In the genomic region with DNA sequence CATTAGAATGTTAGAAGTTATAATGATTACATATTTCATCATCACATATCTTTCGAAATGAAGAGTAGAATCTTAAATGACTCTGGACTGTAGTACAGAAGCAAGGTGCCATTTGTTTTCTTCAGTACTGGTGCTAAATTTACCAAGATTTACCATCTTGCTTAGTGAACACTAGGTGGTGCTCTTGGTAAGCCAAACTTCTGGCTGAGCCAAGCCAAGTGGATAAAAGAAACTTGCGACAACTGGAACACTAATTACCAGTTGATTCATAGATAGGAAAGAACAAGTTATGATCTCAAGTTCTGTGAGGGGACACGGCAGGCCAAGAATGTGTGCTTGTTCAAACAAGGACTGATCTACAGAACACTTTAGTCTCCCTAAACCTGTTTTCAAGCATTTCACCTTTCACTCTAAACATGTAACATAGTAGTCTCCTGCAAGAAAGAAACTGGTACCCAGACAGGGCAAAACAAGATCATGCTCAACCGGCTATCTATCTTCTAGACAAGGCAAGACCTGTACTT, we compare ENCODE assay signal across 8 cellular contexts. TPM values are rescaled to one million over a fixed set of nuclear protein-coding genes. Genes with fewer than 3 reads are reported as not detected.
DNase-seq lines count a peak whose midpoint lies in the region; ATAC-seq and TF ChIP-seq lines count a peak whose summit lies in the region.

No MANE protein-coding gene starts in this region.

- DNase-seq in Daoy (ENCODE audit: low read depth) (peak; percentile 65), NCI-H460 (ENCODE audit: extremely low read depth, low read depth) (peak; percentile 67), foreskin fibroblast (peak; percentile 62 to 82), non-pigmented ciliary epithelial cell (ENCODE audit: low read depth) (peak; percentile 23)
- peak; percentile 33 for DNase-seq in activated CD4-positive, alpha-beta memory T cell treated with anti-CD3 and anti-CD28 coated beads, Interleukin-2, amount 10 ng/mL, durations not matched to agents 7 days and 5 days
- no peak for DNase-seq in effector CD8-positive, alpha-beta T cell (lab: John Stamatoyannopoulos, UW)

- CTCF ChIA-PET in activated CD4-positive, alpha-beta memory T cell treated with anti-CD3 and anti-CD28 coated beads, Interleukin-2, amount 10 ng/mL, durations not matched to agents 7 days and 5 days (lab: Charles Lee), result interaction anchor here (0.8 to 3.2 kb wide), 20 partner anchors 10 to 535 kb away, joined by 3 to 37 read pairs (median 4); partner anchors contain the start of genes EXOC8 and SPRTN

- no peak overlapping the region for H3K4me3 ChIP-seq in foreskin fibroblast (ENCODE audit: low read depth in 1 of 2, low read length in 2 of 2)

- POLR2A ChIA-PET in activated CD4-positive, alpha-beta memory T cell treated with anti-CD3 and anti-CD28 coated beads, Interleukin-2, amount 10 ng/mL, durations not matched to agents 7 days and 5 days (lab: Charles Lee), result interaction anchor here (1.0 kb wide), 1 partner anchor 173 kb away, joined by 3 read pairs; no protein-coding TSS in a partner anchor

- no peak overlapping the region for H3K4me3 Mint-ChIP-seq in activated CD4-positive, alpha-beta memory T cell treated with anti-CD3 and anti-CD28 coated beads, Interleukin-2, amount 10 ng/mL, durations not matched to agents 7 days and 5 days

- H3K9me3 Mint-ChIP-seq in activated CD4-positive, alpha-beta memory T cell treated with anti-CD3 and anti-CD28 coated beads, Interleukin-2, amount 10 ng/mL, durations not matched to agents 7 days and 5 days, result no peaks in the 10 kb centered on the region

- peak; percentile 76 for ATAC-seq in GM19455 (IDR thresholded peaks at IDR 0.05; ENCODE audit: unreplicated experiment)
- ATAC-seq in HG03469 (IDR thresholded peaks at IDR 0.05; ENCODE audit: unreplicated experiment), result peak; percentile 67

- H3K27me3 Mint-ChIP-seq in activated CD4-positive, alpha-beta memory T cell treated with anti-CD3 and anti-CD28 coated beads, Interleukin-2, amount 10 ng/mL, durations not matched to agents 7 days and 5 days, result no peaks in the 10 kb centered on the region

- no peak overlapping the region for H3K27ac Mint-ChIP-seq in activated CD4-positive, alpha-beta memory T cell treated with anti-CD3 and anti-CD28 coated beads, Interleukin-2, amount 10 ng/mL, durations not matched to agents 7 days and 5 days

- peak; percentile 58 for TF ChIP-seq CTCF in foreskin fibroblast (IDR thresholded peaks at IDR 0.05; ENCODE audit: low read depth, low read length)

- peaks cover 24% of the 10 kb centered on the region for H3K36me3 Mint-ChIP-seq in activated CD4-positive, alpha-beta memory T cell treated with anti-CD3 and anti-CD28 coated beads, Interleukin-2, amount 10 ng/mL, durations not matched to agents 7 days and 5 days (ENCODE audit: low read depth)

- peaks cover 6% of the 10 kb centered on the region for H3K4me1 Mint-ChIP-seq in activated CD4-positive, alpha-beta memory T cell treated with anti-CD3 and anti-CD28 coated beads, Interleukin-2, amount 10 ng/mL, durations not matched to agents 7 days and 5 days

RNA-seq across cellular contexts. Expression of gene SPRTN, which starts 19.8 kb away (rescaled TPM):
- total RNA-seq in Daoy (2014; rRNA removed; shearing (Covaris generic)), result 17.9 and 18.3 TPM in 2 replicates
- total RNA-seq in NCI-H460 (2014; rRNA removed; shearing (Covaris generic)), result 16.7 and 21.4 TPM in 2 replicates
- 20.1 and 24.3 TPM in 2 replicates for polyA plus RNA-seq in NCI-H460 (2014; cell fraction: nucleus; rRNA removed)
- total RNA-seq in activated CD4-positive, alpha-beta memory T cell treated with anti-CD3 and anti-CD28 coated beads, Interleukin-2, amount 10 ng/mL, durations not matched to agents 7 days and 5 days, result 10 to 100 TPM; 14.8 to 15.6 TPM

RNA-seq across cellular contexts. Expression of gene EXOC8, which starts 20.2 kb away (rescaled TPM):
- 4.9 and 7.0 TPM in 2 replicates for total RNA-seq in Daoy (2014; rRNA removed; shearing (Covaris generic))
- 17.8 and 20.1 TPM in 2 replicates for total RNA-seq in NCI-H460 (2014; rRNA removed; shearing (Covaris generic))
- polyA plus RNA-seq in NCI-H460 (2014; cell fraction: nucleus; rRNA removed), result 13.7 and 17.1 TPM in 2 replicates
- total RNA-seq in activated CD4-positive, alpha-beta memory T cell treated with anti-CD3 and anti-CD28 coated beads, Interleukin-2, amount 10 ng/mL, durations not matched to agents 7 days and 5 days, result 10 to 100 TPM; 21.9 to 22.7 TPM
